8 cellular contexts compared by ENCODE assay signal in genomic region chr19:21328885-21329605, GRCh38. TPM values are rescaled to one million over a fixed set of nuclear protein-coding genes. Genes with fewer than 3 reads are reported as not detected.
DNase-seq lines count a peak whose midpoint lies in the region; ATAC-seq and TF ChIP-seq lines count a peak whose summit lies in the region.

Gene ZNF708 (minus strand): TSS chr19:21329410. CDS start chr19:21329212, 198 bp downstream.

- peaks cover 3% of the 10 kb centered on the region for H3K4me1 ChIP-seq in adipocyte (ENCODE audit: control insufficient read depth, insufficient read depth, low read length)
- H3K4me1 ChIP-seq in heart left ventricle: peaks cover 0 to 23% (median 12%) of the 10 kb centered on the region in 12 donors
- peaks cover 9 to 17% (median 12%) of the 10 kb centered on the region in 4 donors for H3K4me1 ChIP-seq in upper lobe of left lung

- ATAC-seq in HG02678 (IDR thresholded peaks at IDR 0.05; ENCODE audit: unreplicated experiment) (peak; percentile 99), heart left ventricle (peak; percentile 99 to 100 (median 100)), upper lobe of left lung (ENCODE audit: low FRiP score in 2 of 2) (peak; percentile 99 to 100)

- intact Hi-C loops in heart left ventricle (cut with DNase I): loop anchor here in 2 of 10 donors (1.0 to 2.0 kb wide), 3 partner anchors 29 to 68 kb away; partner anchors contain the start of genes ZNF738 (in 2 of the 2) and ZNF493 (in 1 of the 2)
- intact Hi-C loops in posterior cingulate gyrus (cut with DNase I): loop anchor here (2.0 kb wide), 1 partner anchor 68 kb away; the partner anchor contains the start of gene ZNF493

- WGBS in heart left ventricle, 4 donors: 0 to 1% (median 1%) methylated on average over 20 to 32 of the region's 32 CpGs
- 0 to 1% methylated on average over 17 to 21 of the region's 32 CpGs for WGBS in upper lobe of left lung, 2 donors

- DNase-seq in NCI-H1417 (lab: John Stamatoyannopoulos, UW) (peak; percentile 69 to 97 (median 90)), T follicular helper cell (ENCODE audit: low read depth) (peak; percentile 65), adipocyte (ENCODE audit: low read depth) (peak; percentile 97), heart left ventricle (peak; percentile 90 to 94 (median 93)), posterior cingulate gyrus (peak; percentile 88 to 99 (median 91)), upper lobe of left lung (peak; percentile 91 to 94)

- H3K4me3 ChIP-seq in adipocyte (ENCODE audit: low read length) (peak within 1 kb of the TSS; percentile 91), heart left ventricle (peak within 1 kb of the TSS; percentile 50 to 90 (median 75)), upper lobe of left lung (peak within 1 kb of the TSS; percentile 60 to 76 (median 66))

- no peak for TF ChIP-seq CTCF in heart left ventricle (IDR thresholded peaks at IDR 0.05)
- no peak for TF ChIP-seq CTCF in upper lobe of left lung (IDR thresholded peaks at IDR 0.05)

- H3K27ac ChIP-seq in heart left ventricle (peak within 1 kb of the TSS; percentile 81 to 98 (median 93)), upper lobe of left lung (peak within 1 kb of the TSS; percentile 91 to 97 (median 94))

- H3K9me3 ChIP-seq in adipocyte (ENCODE audit: control insufficient read depth, low read length): peaks cover 4% of the 10 kb centered on the region
- H3K9me3 ChIP-seq in heart left ventricle: peaks cover 0 to 32% (median 3%) of the 10 kb centered on the region in 12 donors
- H3K9me3 ChIP-seq in upper lobe of left lung: peaks cover 0 to 13% (median 4%) of the 10 kb centered on the region in 4 donors

- peak within 1 kb of the TSS; percentile 95 for H3K9ac ChIP-seq in adipocyte (ENCODE audit: low read length)

- H3K27me3 ChIP-seq in adipocyte (replicated peaks; ENCODE audit: control insufficient read depth, insufficient read depth, low read length): no peaks in the 10 kb centered on the region
- H3K27me3 ChIP-seq in heart left ventricle: no peaks in the 10 kb centered on the region
- no peaks in the 10 kb centered on the region for H3K27me3 ChIP-seq in upper lobe of left lung

- peak; percentile 87 for TF ChIP-seq POLR2A in GM10847 (IDR thresholded peaks at IDR 0.05; ENCODE audit: extremely low read depth, insufficient read length)
- TF ChIP-seq POLR2A in heart left ventricle (IDR thresholded peaks at IDR 0.05): peak in 1 of 2 donors; percentile 78
- TF ChIP-seq POLR2A in upper lobe of left lung (IDR thresholded peaks at IDR 0.05): peak; percentile 14 to 89 (median 86)

- TF ChIP-seq EP300 in upper lobe of left lung (IDR thresholded peaks at IDR 0.05): no peak

- peaks cover 17% of the 10 kb centered on the region for H3K36me3 ChIP-seq in adipocyte (ENCODE audit: control insufficient read depth, insufficient read depth, low read length, severe bottlenecking)
- H3K36me3 ChIP-seq in heart left ventricle: peaks cover 0 to 21% (median 8%) of the 10 kb centered on the region in 9 donors
- H3K36me3 ChIP-seq in upper lobe of left lung: peaks cover 0 to 17% (median 9%) of the 10 kb centered on the region in 4 donors

RNA-seq across cellular contexts. Expression of gene ZNF708, which starts in this region (rescaled TPM):
- total RNA-seq in heart left ventricle (1 to 10 TPM; 3.1 to 8.7 (median 4.5) TPM), upper lobe of left lung (10 to 100 TPM in 5 of 6 donors, 1 to 10 TPM in 1; 8.1 to 39.8 (median 12.6) TPM)
- polyA plus RNA-seq in heart left ventricle: 1 to 10 TPM; 3.4 to 3.5 TPM

Comparison
In these comparisons a context has a peak if more than half of its experiments do, and no peak if none do; other contexts are left out.
1. Peak in every context shown above with its lines: DNase-seq, ATAC-seq, H3K4me3 ChIP-seq and H3K27ac ChIP-seq.